In the genomic region with DNA sequence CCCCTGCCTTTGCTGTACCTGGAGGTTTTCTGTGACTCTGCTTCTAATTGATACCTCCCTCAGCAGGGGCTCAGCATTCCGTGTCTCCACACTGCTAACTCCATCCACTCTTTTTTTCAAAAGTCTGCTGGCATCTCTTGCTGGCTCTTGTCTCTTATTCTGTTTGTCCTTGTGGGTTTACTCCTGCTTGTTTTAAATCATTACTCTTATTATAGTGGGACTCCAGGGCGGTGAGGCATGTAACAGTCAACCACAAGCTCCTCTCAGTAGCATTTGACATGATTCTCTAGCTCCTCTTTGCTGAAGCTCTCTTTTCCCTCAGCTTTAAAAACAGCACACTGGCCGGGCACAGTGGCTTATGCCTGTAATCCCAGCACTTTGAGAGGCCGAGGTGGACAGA, we compare ENCODE assay signal across 26 cellular contexts.
"Had no signal": no experiment of that assay in that cellular context is flagged by ENCODE, and none has a peak within 500 bp of the region (broad histone marks: within the 10 kb centered on the region; RNA-seq: fewer than 3 reads in every experiment).

No MANE protein-coding gene starts in this region.

- H3K27ac ChIP-seq: body of pancreas, SK-N-MC, WERI-Rb-1 had no signal

- H3K36me3 ChIP-seq: MG63, WERI-Rb-1 had no signal

- H3K9me3 ChIP-seq: body of pancreas, MG63 had no signal

- H3K27me3 ChIP-seq: body of pancreas, MG63 had no signal

- DNase-seq: activated CD4-positive, alpha-beta T cell treated with anti-CD3 and anti-CD28 coated beads for 36 hours; activated CD8-positive, alpha-beta memory T cell treated with anti-CD3 and anti-CD28 coated beads, Interleukin-2, amount 50 U/mL, for 4 hours; activated CD8-positive, alpha-beta T cell treated with anti-CD3 and anti-CD28 coated beads for 36 hours; activated gamma-delta T cell treated with Interleukin-2 at 50 U/mL for 16 hours; activated naive CD4-positive, alpha-beta T cell treated with anti-CD3 and anti-CD28 coated beads, Interleukin-2, amount 10 ng/mL, durations not matched to agents 7 days and 5 days; activated naive CD8-positive, alpha-beta T cell treated with anti-CD3 and anti-CD28 coated beads for 36 hours; activated T-cell treated with anti-CD3 and anti-CD28 coated beads, Interleukin-2, amount 50 U/mL, for 72 hours; body of pancreas; central memory CD4-positive, alpha-beta T cell; MG63; MV-4-11; NCI-H1092 treated with DMSO at 0.1 percent for 48 hours; NCI-H1417 treated with DMSO at 0.1 percent for 48 hours; NCI-H187; NCI-H2081; NCI-H2171; NCI-H226; NCI-H510A; NCI-H526 treated with DMSO at 0.1 percent for 48 hours; NCI-H82; RPMI8226; T-cell; T-helper 2 cell; T1000; WERI-Rb-1 had no signal

- H3K4me3 ChIP-seq: body of pancreas, MG63, SK-N-MC had no signal
